Comparison of ENCODE assay signal across 18 cellular contexts in the genomic region with DNA sequence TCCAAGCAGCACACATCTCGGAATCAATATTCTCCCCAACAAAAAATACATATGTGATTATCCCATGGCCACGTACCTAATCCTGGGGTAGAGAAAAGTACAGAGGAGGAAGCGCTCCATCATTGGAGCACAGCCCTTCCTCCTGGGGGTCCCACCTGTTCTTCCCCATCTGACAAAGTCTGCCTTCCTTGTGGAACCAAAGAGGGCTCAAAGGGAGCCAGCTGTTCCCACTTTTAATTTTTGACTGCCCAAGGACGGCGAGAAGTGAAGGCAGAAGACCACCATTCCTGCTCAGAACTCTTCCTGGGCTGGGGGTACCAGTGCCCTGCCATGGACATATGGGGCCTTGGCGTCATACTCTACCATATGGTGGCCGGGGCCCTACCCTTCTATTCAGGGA. TPM values are rescaled to one million over a fixed set of nuclear protein-coding genes. Genes with fewer than 3 reads are reported as not detected.
DNase-seq lines count a peak whose midpoint lies in the region; ATAC-seq, FAIRE-seq and TF ChIP-seq lines count a peak whose summit lies in the region.
"Had no signal": no experiment of that assay in that cellular context is flagged by ENCODE, and none has a peak within 500 bp of the region (broad histone marks: within the 10 kb centered on the region; RNA-seq: fewer than 3 reads in every experiment).

No MANE protein-coding gene starts in this region.

- peak overlapping the region; percentile 66 for H3K4me3 Mint-ChIP-seq in activated naive CD4-positive, alpha-beta T cell treated with anti-CD3 and anti-CD28 coated beads, Interleukin-2, amount 10 ng/mL, durations not matched to agents 7 days and 5 days
- H3K4me3 Mint-ChIP-seq in T-helper 17 cell (peak overlapping the region; percentile 84), mesothelial cell of epicardium (peak overlapping the region; percentile 72)
- peak overlapping the region; percentile 28 to 44 for H3K4me3 Mint-ChIP-seq in stimulated activated naive B cell treated with anti-CD40 and anti-IgM and Interleukin-4, amounts not matched to agents 10 μg/mL and 1 μg/mL and 100 μg/mL, for 72 hours

- ATAC-seq in T-helper 17 cell (no peak), GM19035 (IDR thresholded peaks at IDR 0.05; ENCODE audit: unreplicated experiment) (no peak), GM21737 (IDR thresholded peaks at IDR 0.05; ENCODE audit: unreplicated experiment) (no peak)
- no peak for ATAC-seq in stimulated activated naive B cell treated with anti-CD40 and anti-IgM and Interleukin-4, amounts not matched to agents 10 μg/mL and 1 μg/mL and 100 μg/mL, for 72 hours (replicated peaks)
- ATAC-seq: K562, sciatic nerve had no signal

- H3K9me3 ChIP-seq in T-helper 17 cell (ENCODE audit: control insufficient read depth, low read length, poor library complexity, severe bottlenecking): no peaks in the 10 kb centered on the region
- H3K9me3 ChIP-seq: adrenal gland, pancreas, thoracic aorta had no signal

- no peaks in the 10 kb centered on the region for H3K36me3 Mint-ChIP-seq in activated naive CD4-positive, alpha-beta T cell treated with anti-CD3 and anti-CD28 coated beads, Interleukin-2, amount 10 ng/mL, durations not matched to agents 7 days and 5 days
- no peaks in the 10 kb centered on the region for H3K36me3 Mint-ChIP-seq in T-helper 17 cell (ENCODE audit: low read depth)
- H3K36me3 Mint-ChIP-seq in mesothelial cell of epicardium: no peaks in the 10 kb centered on the region
- peaks cover 2 to 6% of the 10 kb centered on the region in 2 donors for H3K36me3 Mint-ChIP-seq in stimulated activated naive B cell treated with anti-CD40 and anti-IgM and Interleukin-4, amounts not matched to agents 10 μg/mL and 1 μg/mL and 100 μg/mL, for 72 hours

- no peak for DNase-seq in activated naive CD4-positive, alpha-beta T cell treated with anti-CD3 and anti-CD28 coated beads, Interleukin-2, amount 10 ng/mL, durations not matched to agents 7 days and 5 days
- no peak for DNase-seq in activated naive CD4-positive, alpha-beta T cell treated with anti-CD3 and anti-CD28 coated beads, Interleukin-2, amount 50 U/mL, for 16 hours
- DNase-seq in T-helper 17 cell: no peak
- no peak for DNase-seq in mesothelial cell of epicardium (ENCODE audit: low spot score in 2 of 2, unreplicated experiment in 2 of 2)
- no peak for DNase-seq in stimulated activated naive B cell treated with anti-CD40 and anti-IgM and Interleukin-4, amounts not matched to agents 10 μg/mL and 1 μg/mL and 100 μg/mL, for 72 hours
- no peak for DNase-seq in urothelium cell line (ENCODE audit: low spot score)
- DNase-seq: activated T-cell treated with anti-CD3 and anti-CD28 coated beads, Interleukin-2, amount 50 U/mL, for 1 hour; NCI-H1694 treated with DMSO at 0.1 percent for 48 hours; NCI-H69; pancreas had no signal

- no peak for TF ChIP-seq CTCF in mesothelial cell of epicardium (IDR thresholded peaks at IDR 0.05; ENCODE audit: unreplicated experiment)

- no peak for FAIRE-seq in urothelium cell line (lab: Jason Lieb, UNC)
- FAIRE-seq: H54, islet of Langerhans, K562, pancreas had no signal

- no peaks in the 10 kb centered on the region for H3K9me3 Mint-ChIP-seq in activated naive CD4-positive, alpha-beta T cell treated with anti-CD3 and anti-CD28 coated beads, Interleukin-2, amount 10 ng/mL, durations not matched to agents 7 days and 5 days
- H3K9me3 Mint-ChIP-seq in mesothelial cell of epicardium: no peaks in the 10 kb centered on the region
- no peaks in the 10 kb centered on the region for H3K9me3 Mint-ChIP-seq in stimulated activated naive B cell treated with anti-CD40 and anti-IgM and Interleukin-4, amounts not matched to agents 10 μg/mL and 1 μg/mL and 100 μg/mL, for 72 hours

- peaks cover 42% of the 10 kb centered on the region for H3K4me1 Mint-ChIP-seq in activated naive CD4-positive, alpha-beta T cell treated with anti-CD3 and anti-CD28 coated beads, Interleukin-2, amount 10 ng/mL, durations not matched to agents 7 days and 5 days
- H3K4me1 Mint-ChIP-seq in T-helper 17 cell (peaks cover 15% of the 10 kb centered on the region), mesothelial cell of epicardium (peaks cover 20% of the 10 kb centered on the region)
- H3K4me1 Mint-ChIP-seq in stimulated activated naive B cell treated with anti-CD40 and anti-IgM and Interleukin-4, amounts not matched to agents 10 μg/mL and 1 μg/mL and 100 μg/mL, for 72 hours: peaks cover 26 to 51% of the 10 kb centered on the region in 2 donors

- H3K27me3 Mint-ChIP-seq in activated naive CD4-positive, alpha-beta T cell treated with anti-CD3 and anti-CD28 coated beads, Interleukin-2, amount 10 ng/mL, durations not matched to agents 7 days and 5 days: peaks cover 25% of the 10 kb centered on the region
- peaks cover 7% of the 10 kb centered on the region for H3K27me3 Mint-ChIP-seq in T-helper 17 cell
- no peaks in the 10 kb centered on the region for H3K27me3 Mint-ChIP-seq in mesothelial cell of epicardium (ENCODE audit: low read depth)
- no peaks in the 10 kb centered on the region for H3K27me3 Mint-ChIP-seq in stimulated activated naive B cell treated with anti-CD40 and anti-IgM and Interleukin-4, amounts not matched to agents 10 μg/mL and 1 μg/mL and 100 μg/mL, for 72 hours

- peak overlapping the region; percentile 49 for H3K27ac Mint-ChIP-seq in activated naive CD4-positive, alpha-beta T cell treated with anti-CD3 and anti-CD28 coated beads, Interleukin-2, amount 10 ng/mL, durations not matched to agents 7 days and 5 days
- H3K27ac Mint-ChIP-seq in T-helper 17 cell (no peak overlapping the region), mesothelial cell of epicardium (no peak overlapping the region)
- no peak overlapping the region for H3K27ac Mint-ChIP-seq in stimulated activated naive B cell treated with anti-CD40 and anti-IgM and Interleukin-4, amounts not matched to agents 10 μg/mL and 1 μg/mL and 100 μg/mL, for 72 hours

- CTCF ChIA-PET in activated naive CD4-positive, alpha-beta T cell treated with anti-CD3 and anti-CD28 coated beads, Interleukin-2, amount 10 ng/mL, durations not matched to agents 7 days and 5 days (lab: Charles Lee): no interaction called here

RNA-seq across cellular contexts. Expression of a gene that starts 14.1 kb away (rescaled TPM):
- total RNA-seq in T-helper 17 cell (10 to 100 TPM; 16.6 to 20.0 TPM), mesothelial cell of epicardium (17.9 to 21.1 TPM (median 20.2 TPM) in 3 replicates)

RNA-seq across cellular contexts. Expression of a gene that starts 25.5 kb away (rescaled TPM):
- total RNA-seq in T-helper 17 cell (10 to 100 TPM; 41.8 to 60.6 TPM), mesothelial cell of epicardium (30.6 to 35.8 TPM (median 34.7 TPM) in 3 replicates)

RNA-seq across cellular contexts. Expression of a gene that starts 59.9 kb away (rescaled TPM):
- total RNA-seq in T-helper 17 cell: 1 to 10 TPM; 5.8 to 5.9 TPM
- 8.2 to 9.2 TPM (median 8.3 TPM) in 3 replicates for total RNA-seq in mesothelial cell of epicardium
